ENCODE assay signal across 34 cellular contexts in genomic region chr2:199558156-199558555, GRCh38.
"Had no signal": no experiment of that assay in that cellular context is flagged by ENCODE, and none has a peak within 500 bp of the region (broad histone marks: within the 10 kb centered on the region; RNA-seq: fewer than 3 reads in every experiment).

No MANE protein-coding gene starts in this region.

- DNase-seq: Karpas-422, Kasumi-1, KG1, MG63, MM.1S, MV-4-11, NCI-H1048, NCI-H1092, NCI-H1092 treated with DMSO at 0.1 percent for 48 hours, NCI-H1105, NCI-H1105 treated with DMSO at 0.1 percent for 48 hours, NCI-H1417 treated with DMSO at 0.1 percent for 48 hours, NCI-H1436, NCI-H1436 treated with DMSO at 0.1 percent for 48 hours, NCI-H146, NCI-H1694, NCI-H1694 treated with DMSO at 0.1 percent for 48 hours, NCI-H187, NCI-H187 treated with DMSO at 0.1 percent for 48 hours, NCI-H1930, NCI-H2029, NCI-H2029 treated with DMSO at 0.1 percent for 48 hours, NCI-H2081, NCI-H2081 treated with DMSO at 0.1 percent for 48 hours, NCI-H2107, NCI-H2171, NCI-H2171 treated with DMSO at 0.1 percent for 48 hours, NCI-H2227 treated with DMSO at 0.1 percent for 48 hours, NCI-H226, NCI-H345, NCI-H446, NCI-H446 treated with DMSO at 0.1 percent for 48 hours, NCI-H510A had no signal

- H3K36me3 ChIP-seq: MG63 had no signal

- H3K9me3 ChIP-seq: MG63 had no signal

- H3K9ac ChIP-seq: KMS-11 had no signal

- H3K4me3 ChIP-seq: MG63 had no signal

- H3K4me2 ChIP-seq: KMS-11 had no signal

- H3K27me3 ChIP-seq: MG63 had no signal

- H3K27ac ChIP-seq: KMS-11 had no signal
